In genomic region chr17:67458203-67458602, GRCh38 we compare ENCODE assay signal across 16 cellular contexts.
"Had no signal": no experiment of that assay in that cellular context is flagged by ENCODE, and none has a peak within 500 bp of the region (broad histone marks: within the 10 kb centered on the region; RNA-seq: fewer than 3 reads in every experiment).

No MANE protein-coding gene starts in this region.

- H3K4me3 ChIP-seq: lower lobe of right lung, pancreas, sigmoid colon, spleen had no signal

- H3K9me3 ChIP-seq: lower lobe of right lung, pancreas had no signal

- ATAC-seq: activated CD4-positive, CD25-positive, alpha-beta regulatory T cell treated with anti-CD3 and anti-CD28 coated beads, Interleukin-2, amount 50 U/mL, for 24 hours; activated CD8-positive, alpha-beta memory T cell treated with anti-CD3 and anti-CD28 coated beads, Interleukin-2, amount 10 ng/mL, durations not matched to agents 7 days and 5 days; activated T-cell treated with anti-CD3 and anti-CD28 coated beads, Interleukin-2, amount 50 U/mL, for 4 hours; foreskin keratinocyte; left cardiac atrium; lower lobe of right lung; pancreas had no signal

- H3K27ac Mint-ChIP-seq: activated CD8-positive, alpha-beta memory T cell treated with anti-CD3 and anti-CD28 coated beads, Interleukin-2, amount 10 ng/mL, durations not matched to agents 7 days and 5 days; dendritic cell treated with granulocyte-macrophage colony-stimulating factor and Interleukin-4, amounts not matched to agents 40 ng/mL and 50 ng/mL, for 4 days had no signal

- DNase-seq: activated CD4-positive, alpha-beta T cell treated with anti-CD3 and anti-CD28 coated beads, Interleukin-2, amount 50 U/mL, for 4 hours; activated CD8-positive, alpha-beta memory T cell treated with anti-CD3 and anti-CD28 coated beads, Interleukin-2, amount 10 ng/mL, durations not matched to agents 7 days and 5 days; activated T-cell treated with anti-CD3 and anti-CD28 coated beads, Interleukin-2, amount 50 U/mL, for 4 hours; anterior cingulate cortex; brain microvascular endothelial cell; cerebellar nuclear complex; effector memory CD4-positive, alpha-beta T cell; foreskin keratinocyte; left cardiac atrium; lower lobe of right lung; pancreas; sigmoid colon; spleen; T1000 had no signal

- H3K4me3 Mint-ChIP-seq: activated CD8-positive, alpha-beta memory T cell treated with anti-CD3 and anti-CD28 coated beads, Interleukin-2, amount 10 ng/mL, durations not matched to agents 7 days and 5 days; activated T-cell treated with anti-CD3 and anti-CD28 coated beads, Interleukin-2, amount 50 U/mL, for 4 hours; dendritic cell treated with granulocyte-macrophage colony-stimulating factor and Interleukin-4, amounts not matched to agents 40 ng/mL and 50 ng/mL, for 4 days had no signal

- H3K27me3 ChIP-seq: brain microvascular endothelial cell, foreskin keratinocyte, pancreas, sigmoid colon, spleen had no signal

- H3K27me3 Mint-ChIP-seq: activated CD8-positive, alpha-beta memory T cell treated with anti-CD3 and anti-CD28 coated beads, Interleukin-2, amount 10 ng/mL, durations not matched to agents 7 days and 5 days; dendritic cell treated with granulocyte-macrophage colony-stimulating factor and Interleukin-4, amounts not matched to agents 40 ng/mL and 50 ng/mL, for 4 days had no signal

- H3K36me3 ChIP-seq: brain microvascular endothelial cell, lower lobe of right lung, pancreas, sigmoid colon, spleen had no signal

- H3K4me1 ChIP-seq: foreskin keratinocyte, pancreas, sigmoid colon had no signal

- H3K27ac ChIP-seq: brain microvascular endothelial cell, foreskin keratinocyte, lower lobe of right lung, pancreas, sigmoid colon, spleen had no signal
